ENCODE assay signal across 1 cellular context in genomic region chr14:22168092-22168955, GRCh38.
TF ChIP-seq lines count a peak whose summit lies in the region.

No MANE protein-coding gene starts in this region.

TF ChIP-seq in IMR-90, 13 proteins besides CTCF, POLR2A, EP300 and RAD21:
- TF ChIP-seq CHD1 (IDR thresholded peaks at IDR 0.05; ENCODE audit: low read depth, low read length) (no peak), SMC3 (IDR thresholded peaks at IDR 0.05; ENCODE audit: low read depth, low read length) (peak; percentile 14; the same call in 1 of the 2 replicates), CEBPB (IDR thresholded peaks at IDR 0.05; ENCODE audit: low read depth, low read length) (peak; percentile 68)
TF ChIP-seq in IMR-90: peak in this region for 2.
